In genomic region chr21:46546799-46547198, GRCh38 we compare ENCODE assay signal across 18 cellular contexts. TPM values are rescaled to one million over a fixed set of nuclear protein-coding genes. Genes with fewer than 3 reads are reported as not detected.
DNase-seq lines count a peak whose midpoint lies in the region; ATAC-seq and TF ChIP-seq lines count a peak whose summit lies in the region.
"Had no signal": no experiment of that assay in that cellular context is flagged by ENCODE, and none has a peak within 500 bp of the region (broad histone marks: within the 10 kb centered on the region; RNA-seq: fewer than 3 reads in every experiment).

No MANE protein-coding gene starts in this region.

- H3K4me1 Mint-ChIP-seq in CD4-positive, alpha-beta T cell (ENCODE audit: low read depth): peaks cover 65% of the 10 kb centered on the region
- peaks cover 65 to 74% (median 70%) of the 10 kb centered on the region in 3 donors for H3K4me1 Mint-ChIP-seq in T-cell
- H3K4me1 Mint-ChIP-seq in immature natural killer cell: peaks cover 29 to 76% of the 10 kb centered on the region in 2 donors
- peaks cover 37% of the 10 kb centered on the region for H3K4me1 Mint-ChIP-seq in T-helper 17 cell

- no peaks in the 10 kb centered on the region for H3K9me3 ChIP-seq in CD4-positive, alpha-beta T cell (ENCODE audit: control insufficient read depth, low read length)
- H3K9me3 ChIP-seq in T-helper 17 cell (ENCODE audit: control insufficient read depth, low read length, poor library complexity, severe bottlenecking): no peaks in the 10 kb centered on the region
- H3K9me3 ChIP-seq: HAP-1 had no signal

- intact Hi-C loops in CD4-positive, alpha-beta T cell (cut with DNase I, micrococcal nuclease): no loop called here
- intact Hi-C loops in sciatic nerve (cut with DNase I): no loop called here

- CTCF ChIA-PET in CD4-positive, alpha-beta T cell (lab: Charles Lee): no interaction called here
- CTCF ChIA-PET in T-cell (lab: Charles Lee): interaction anchor here in 1 of 2 donors (0.6 kb wide), 2 partner anchors 55 to 93 kb away, joined by 4 to 5 read pairs; no protein-coding TSS in a partner anchor

- peak overlapping the region; percentile 98 for H3K27ac Mint-ChIP-seq in CD4-positive, alpha-beta T cell
- H3K27ac Mint-ChIP-seq in T-cell: peak overlapping the region; percentile 46 to 97
- H3K27ac Mint-ChIP-seq in immature natural killer cell: peak overlapping the region in 5 of 6 donors; percentile 24 to 98 (median 69)
- no peak overlapping the region for H3K27ac Mint-ChIP-seq in T-helper 17 cell

- POLR2A ChIA-PET in CD4-positive, alpha-beta T cell (lab: Charles Lee): no interaction called here
- POLR2A ChIA-PET in T-cell (lab: Charles Lee): interaction anchor here in 1 of 2 donors (0.7 kb wide), 2 partner anchors 9 to 78 kb away, joined by 16 to 21 read pairs; no protein-coding TSS in a partner anchor

- no peak for TF ChIP-seq CTCF in CD4-positive, alpha-beta T cell (IDR thresholded peaks at IDR 0.05)

- no peaks in the 10 kb centered on the region for H3K27me3 ChIP-seq in CD4-positive, alpha-beta T cell (ENCODE audit: control insufficient read depth, insufficient read depth, low read length)

- ATAC-seq in CD4-positive, alpha-beta T cell (ENCODE audit: poor library complexity): no peak
- ATAC-seq in T-cell (replicated peaks in 1 of 4): no peak
- ATAC-seq in sciatic nerve: no peak
- no peak for ATAC-seq in T-helper 17 cell
- ATAC-seq in GM19351 (IDR thresholded peaks at IDR 0.05; ENCODE audit: unreplicated experiment): no peak
- ATAC-seq: GM12878 had no signal

- no peak overlapping the region for H3K4me3 Mint-ChIP-seq in CD4-positive, alpha-beta T cell
- peak overlapping the region in 1 of 3 donors; percentile 13 for H3K4me3 Mint-ChIP-seq in T-cell
- no peak overlapping the region for H3K4me3 Mint-ChIP-seq in immature natural killer cell
- no peak overlapping the region for H3K4me3 Mint-ChIP-seq in T-helper 17 cell
- H3K4me3 Mint-ChIP-seq: CD14-positive monocyte had no signal

- H3K9me3 Mint-ChIP-seq in CD4-positive, alpha-beta T cell: peaks cover 2% of the 10 kb centered on the region
- peaks cover 0 to 4% (median 4%) of the 10 kb centered on the region in 3 donors for H3K9me3 Mint-ChIP-seq in T-cell
- H3K9me3 Mint-ChIP-seq in immature natural killer cell: no peaks in the 10 kb centered on the region

- H3K27ac ChIP-seq in CD4-positive, alpha-beta T cell (ENCODE audit: low read depth, low read length): no peak overlapping the region
- H3K27ac ChIP-seq: 22Rv1 had no signal

- H3K36me3 Mint-ChIP-seq in CD4-positive, alpha-beta T cell (ENCODE audit: low read depth): peaks cover 76% of the 10 kb centered on the region
- peaks cover 60% of the 10 kb centered on the region for H3K36me3 Mint-ChIP-seq in T-cell
- peaks cover 48 to 74% (median 69%) of the 10 kb centered on the region in 3 donors for H3K36me3 Mint-ChIP-seq in immature natural killer cell
- H3K36me3 Mint-ChIP-seq in T-helper 17 cell (ENCODE audit: low read depth): peaks cover 11% of the 10 kb centered on the region

- H3K27me3 Mint-ChIP-seq in CD4-positive, alpha-beta T cell: no peaks in the 10 kb centered on the region
- no peaks in the 10 kb centered on the region for H3K27me3 Mint-ChIP-seq in T-cell
- peaks cover 10 to 27% (median 13%) of the 10 kb centered on the region in 3 donors for H3K27me3 Mint-ChIP-seq in immature natural killer cell (ENCODE audit: low read depth in 3 of 3)
- no peaks in the 10 kb centered on the region for H3K27me3 Mint-ChIP-seq in T-helper 17 cell

- no peak for DNase-seq in CD4-positive, alpha-beta T cell
- DNase-seq in T-cell (peak in 1 of 34 experiments; percentile 1), immature natural killer cell (no peak), sciatic nerve (ENCODE audit: low spot score) (peak; percentile 51), T-helper 17 cell (no peak), NCI-H748 (lab: John Stamatoyannopoulos, UW; ENCODE audit: unreplicated experiment) (no peak), NCI-H1417 (lab: John Stamatoyannopoulos, UW) (no peak)
- DNase-seq: DMS79, GOT3 had no signal

RNA-seq across cellular contexts. Expression of gene S100B, which starts 58.1 kb away (rescaled TPM):
- total RNA-seq in CD4-positive, alpha-beta T cell: under 1 TPM; 0.47 to 0.52 TPM
- 10 to 100 TPM in 2 of 5 donors, 1 to 10 TPM in 2, under 1 TPM in 1; 0.49 to 11.4 (median 8.9) TPM for total RNA-seq in T-cell
- polyA plus RNA-seq in immature natural killer cell: 100 to 1,000 TPM in 1 of 3 donors, 10 to 100 TPM in 2; 12.6 to 138 (median 67.6) TPM
- 1,180 TPM for total RNA-seq in sciatic nerve
- not detected for total RNA-seq in T-helper 17 cell
- total RNA-seq: A673, G401, HT1080 had no signal
- polyA plus RNA-seq: BJ had no signal

Comparison
In these comparisons a context has a peak if more than half of its experiments do, and no peak if none do; other contexts are left out.
1. RNA of gene S100B, which starts 58.1 kb away (total RNA-seq): 1,180 TPM in sciatic nerve (single experiment); 0.49 to 11.4 TPM in T-cell, 0.47 to 0.52 TPM in CD4-positive, alpha-beta T cell and not detected in T-helper 17 cell; every median in the first group is over 10 times any median in the second.